ENCODE assay signal across 1 cellular context in the genomic region with DNA sequence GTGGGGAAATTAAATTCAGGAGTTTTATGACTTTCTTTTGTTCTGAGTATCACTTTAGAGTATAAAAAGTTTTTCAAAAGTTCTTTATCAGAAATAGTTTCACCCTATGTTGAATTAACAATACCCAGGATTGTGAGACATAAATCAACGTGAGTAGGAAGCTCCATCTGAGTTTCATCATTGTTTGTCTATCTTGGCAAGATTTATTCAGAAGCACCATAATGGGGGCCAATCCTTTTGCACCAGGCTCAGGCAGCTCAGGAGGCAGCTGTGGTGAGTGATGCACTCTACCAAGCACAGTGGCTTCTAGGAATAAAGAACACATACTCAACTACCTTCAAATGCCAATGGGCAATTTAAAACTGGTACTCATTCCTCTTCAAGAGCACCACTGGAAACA.
TF ChIP-seq lines count a peak whose summit lies in the region.

No MANE protein-coding gene starts in this region.

TF ChIP-seq in IMR-90, 13 proteins besides CTCF, POLR2A, EP300 and RAD21:
- TF ChIP-seq RCOR1 (IDR thresholded peaks at IDR 0.05; ENCODE audit: insufficient replicate concordance, low read length) (no peak), SMC3 (IDR thresholded peaks at IDR 0.05; ENCODE audit: low read depth, low read length) (no peak), CHD1 (IDR thresholded peaks at IDR 0.05; ENCODE audit: low read depth, low read length) (no peak), RFX5 (IDR thresholded peaks at IDR 0.05; ENCODE audit: low read depth, low read length) (no peak), CEBPB (IDR thresholded peaks at IDR 0.05; ENCODE audit: low read depth, low read length) (no peak), BHLHE40 (IDR thresholded peaks at IDR 0.05; ENCODE audit: low read depth, low read length) (no peak), FOS (IDR thresholded peaks at IDR 0.05; ENCODE audit: low read depth, low read length) (no peak), MAFK (IDR thresholded peaks at IDR 0.05; ENCODE audit: low read depth, low read length) (no peak), MAZ (IDR thresholded peaks at IDR 0.05; ENCODE audit: borderline replicate concordance, low read depth, low read length) (no peak), MXI1 (IDR thresholded peaks at IDR 0.05; ENCODE audit: borderline replicate concordance, low read depth, low read length) (no peak), NFE2L2 (IDR thresholded peaks at IDR 0.05; ENCODE audit: low read depth, low read length) (no peak)
- TF ChIP-seq, protein P1, sequence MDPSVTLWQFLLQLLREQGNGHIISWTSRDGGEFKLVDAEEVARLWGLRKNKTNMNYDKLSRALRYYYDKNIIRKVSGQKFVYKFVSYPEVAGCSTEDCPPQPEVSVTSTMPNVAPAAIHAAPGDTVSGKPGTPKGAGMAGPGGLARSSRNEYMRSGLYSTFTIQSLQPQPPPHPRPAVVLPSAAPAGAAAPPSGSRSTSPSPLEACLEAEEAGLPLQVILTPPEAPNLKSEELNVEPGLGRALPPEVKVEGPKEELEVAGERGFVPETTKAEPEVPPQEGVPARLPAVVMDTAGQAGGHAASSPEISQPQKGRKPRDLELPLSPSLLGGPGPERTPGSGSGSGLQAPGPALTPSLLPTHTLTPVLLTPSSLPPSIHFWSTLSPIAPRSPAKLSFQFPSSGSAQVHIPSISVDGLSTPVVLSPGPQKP (IDR thresholded peaks at IDR 0.05; ENCODE audit: borderline replicate concordance, low read depth, low read length): no peak
- TF ChIP-seq, protein P2, sequence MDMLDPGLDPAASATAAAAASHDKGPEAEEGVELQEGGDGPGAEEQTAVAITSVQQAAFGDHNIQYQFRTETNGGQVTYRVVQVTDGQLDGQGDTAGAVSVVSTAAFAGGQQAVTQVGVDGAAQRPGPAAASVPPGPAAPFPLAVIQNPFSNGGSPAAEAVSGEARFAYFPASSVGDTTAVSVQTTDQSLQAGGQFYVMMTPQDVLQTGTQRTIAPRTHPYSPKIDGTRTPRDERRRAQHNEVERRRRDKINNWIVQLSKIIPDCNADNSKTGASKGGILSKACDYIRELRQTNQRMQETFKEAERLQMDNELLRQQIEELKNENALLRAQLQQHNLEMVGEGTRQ (IDR thresholded peaks at IDR 0.05; ENCODE audit: low read depth, low read length): no peak
